ENCODE assay signal across 14 cellular contexts in the genomic region with DNA sequence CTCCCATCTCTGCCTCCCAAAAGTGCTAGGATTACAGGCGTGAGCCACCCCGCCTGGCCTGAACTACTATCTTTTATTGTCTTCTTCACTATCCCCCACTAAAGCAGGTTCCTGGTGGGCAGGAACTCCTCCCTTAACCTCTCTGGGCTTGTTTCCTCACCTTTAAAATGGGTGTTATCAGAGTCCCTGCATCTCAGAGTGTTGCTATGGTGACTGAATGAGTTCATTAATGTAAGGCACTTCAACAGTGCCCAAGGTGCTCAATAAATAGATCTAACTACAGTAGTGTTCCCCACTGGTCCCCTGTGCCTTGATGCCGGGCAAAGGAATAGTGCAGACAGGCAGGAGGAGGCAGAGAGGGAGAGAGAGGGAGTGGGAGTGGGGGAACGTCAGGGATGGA. TPM values are rescaled to one million over a fixed set of nuclear protein-coding genes. Genes with fewer than 3 reads are reported as not detected.
DNase-seq lines count a peak whose midpoint lies in the region; ATAC-seq and TF ChIP-seq lines count a peak whose summit lies in the region.
"Had no signal": no experiment of that assay in that cellular context is flagged by ENCODE, and none has a peak within 500 bp of the region (broad histone marks: within the 10 kb centered on the region; RNA-seq: fewer than 3 reads in every experiment).

No MANE protein-coding gene starts in this region.

- no peak overlapping the region for H3K4me3 Mint-ChIP-seq in activated CD4-positive, alpha-beta T cell treated with anti-CD3 and anti-CD28 coated beads, Interleukin-2, amount 10 ng/mL, durations not matched to agents 24 days and 14 days
- H3K4me3 Mint-ChIP-seq in central memory CD8-positive, alpha-beta T cell, result peak overlapping the region; percentile 58

- peak overlapping the region; percentile 77 for H3K27ac Mint-ChIP-seq in activated CD4-positive, alpha-beta T cell treated with anti-CD3 and anti-CD28 coated beads, Interleukin-2, amount 10 ng/mL, durations not matched to agents 24 days and 14 days
- peak overlapping the region; percentile 92 for H3K27ac Mint-ChIP-seq in central memory CD8-positive, alpha-beta T cell (ENCODE audit: low read depth)

- H3K4me2 ChIP-seq in osteoblast (ENCODE audit: insufficient read depth, low read length), result no peak overlapping the region

- H3K9me3 ChIP-seq in osteoblast (ENCODE audit: low read depth, low read length), result no peaks in the 10 kb centered on the region
- H3K9me3 ChIP-seq: breast epithelium had no signal

- ATAC-seq in central memory CD8-positive, alpha-beta T cell (replicated peaks; ENCODE audit: extremely low read depth, poor library complexity, severe bottlenecking), result no peak

- H3K79me2 ChIP-seq in osteoblast (ENCODE audit: insufficient read depth, low read length), result peaks cover 14% of the 10 kb centered on the region

- H3K9me3 Mint-ChIP-seq in activated CD4-positive, alpha-beta T cell treated with anti-CD3 and anti-CD28 coated beads, Interleukin-2, amount 10 ng/mL, durations not matched to agents 24 days and 14 days, result no peaks in the 10 kb centered on the region
- no peaks in the 10 kb centered on the region for H3K9me3 Mint-ChIP-seq in central memory CD8-positive, alpha-beta T cell

- intact Hi-C loops in activated CD4-positive, alpha-beta T cell treated with anti-CD3 and anti-CD28 coated beads, Interleukin-2, amount 10 ng/mL, durations not matched to agents 24 days and 14 days (cut with micrococcal nuclease), result no loop called here

- H3K4me1 Mint-ChIP-seq in activated CD4-positive, alpha-beta T cell treated with anti-CD3 and anti-CD28 coated beads, Interleukin-2, amount 10 ng/mL, durations not matched to agents 24 days and 14 days, result peaks cover 55% of the 10 kb centered on the region
- peaks cover 69% of the 10 kb centered on the region for H3K4me1 Mint-ChIP-seq in central memory CD8-positive, alpha-beta T cell

- POLR2A ChIA-PET in HEK293T (lab: Yijun Ruan, JAX), result no interaction called here

- H3K4me3 ChIP-seq in osteoblast (ENCODE audit: insufficient read depth, low read length), result no peak overlapping the region
- H3K4me3 ChIP-seq: breast epithelium, lung had no signal

- no peaks in the 10 kb centered on the region for H4K20me1 ChIP-seq in osteoblast (ENCODE audit: insufficient read depth, low read length)

- H3K36me3 ChIP-seq in osteoblast (ENCODE audit: insufficient read depth, low read length), result peaks cover 33% of the 10 kb centered on the region
- H3K36me3 ChIP-seq: breast epithelium had no signal

- H2AFZ ChIP-seq in osteoblast (ENCODE audit: low read length), result no peak overlapping the region

- DNase-seq in activated CD4-positive, alpha-beta T cell treated with anti-CD3 and anti-CD28 coated beads, Interleukin-2, amount 10 ng/mL, durations not matched to agents 24 days and 14 days, result peak; percentile 57
- DNase-seq in activated CD4-positive, alpha-beta T cell treated with anti-CD3 and anti-CD28 coated beads, Interleukin-2, amount 50 U/mL, for 1 hour, result no peak
- peak; percentile 63 for DNase-seq in NCI-H748 (lab: John Stamatoyannopoulos, UW; ENCODE audit: unreplicated experiment)
- DNase-seq in central memory CD8-positive, alpha-beta T cell (ENCODE audit: low spot score in 2 of 2), result no peak
- DNase-seq in osteoblast (ENCODE audit: insufficient read length, low spot score, missing footprints), result peak; percentile 72
- no peak for DNase-seq in HEK293T (ENCODE audit: extremely low spot score)
- no peak for DNase-seq in effector CD8-positive, alpha-beta T cell (lab: John Stamatoyannopoulos, UW)
- no peak for DNase-seq in NCI-H345 treated with DMSO at 0.1 percent for 48 hours (lab: John Stamatoyannopoulos, UW; ENCODE audit: unreplicated experiment)
- DNase-seq: dermis blood vessel endothelial cell; NCI-H2227 treated with DMSO at 0.1 percent for 48 hours; RPMI8226; stimulated activated CD4-positive, alpha-beta T cell treated with anti-CD3 and anti-CD28 coated beads, Interleukin-15, amount 100 ng/mL, for 24 hours had no signal

- CTCF ChIA-PET in HEK293T (lab: Yijun Ruan, JAX), result no interaction called here

- no peak overlapping the region for H3K27ac ChIP-seq in osteoblast (ENCODE audit: low read depth, low read length)
- H3K27ac ChIP-seq: breast epithelium had no signal

- no peak for TF ChIP-seq CTCF in osteoblast (IDR thresholded peaks at IDR 0.05; ENCODE audit: extremely low read depth, low read depth, low read length)

- no peaks in the 10 kb centered on the region for H3K27me3 ChIP-seq in osteoblast (ENCODE audit: insufficient read depth, low read length)
- H3K27me3 ChIP-seq: breast epithelium had no signal

- peaks cover 62% of the 10 kb centered on the region for H3K36me3 Mint-ChIP-seq in activated CD4-positive, alpha-beta T cell treated with anti-CD3 and anti-CD28 coated beads, Interleukin-2, amount 10 ng/mL, durations not matched to agents 24 days and 14 days (ENCODE audit: low read depth)
- H3K36me3 Mint-ChIP-seq in central memory CD8-positive, alpha-beta T cell (ENCODE audit: insufficient read depth), result peaks cover 88% of the 10 kb centered on the region

- peaks cover 36% of the 10 kb centered on the region for H3K4me1 ChIP-seq in osteoblast (ENCODE audit: insufficient read depth, low read length)

- no peaks in the 10 kb centered on the region for H3K27me3 Mint-ChIP-seq in activated CD4-positive, alpha-beta T cell treated with anti-CD3 and anti-CD28 coated beads, Interleukin-2, amount 10 ng/mL, durations not matched to agents 24 days and 14 days
- no peaks in the 10 kb centered on the region for H3K27me3 Mint-ChIP-seq in central memory CD8-positive, alpha-beta T cell

TF ChIP-seq in HEK293T, 16 proteins besides CTCF, POLR2A, EP300 and RAD21:
- TF ChIP-seq ARNT (IDR thresholded peaks at IDR 0.05) (no peak), FOXM1 (IDR thresholded peaks at IDR 0.05; ENCODE audit: borderline replicate concordance) (no peak), NFRKB (IDR thresholded peaks at IDR 0.05) (no peak), FOXA1 (IDR thresholded peaks at IDR 0.05) (no peak), ELF4 (IDR thresholded peaks at IDR 0.05) (no peak), CTBP1 (IDR thresholded peaks at IDR 0.05; ENCODE audit: borderline replicate concordance) (no peak), LEF1 (IDR thresholded peaks at IDR 0.05; ENCODE audit: borderline replicate concordance) (no peak), FOXK2 (IDR thresholded peaks at IDR 0.05) (no peak), L3MBTL2 (conservative IDR thresholded peaks at IDR 0.05) (no peak), HDGF (IDR thresholded peaks at IDR 0.05; ENCODE audit: borderline replicate concordance) (no peak), SP1 (IDR thresholded peaks at IDR 0.05) (no peak), ZNF384 (IDR thresholded peaks at IDR 0.05) (no peak)
- TF ChIP-seq, protein P1, sequence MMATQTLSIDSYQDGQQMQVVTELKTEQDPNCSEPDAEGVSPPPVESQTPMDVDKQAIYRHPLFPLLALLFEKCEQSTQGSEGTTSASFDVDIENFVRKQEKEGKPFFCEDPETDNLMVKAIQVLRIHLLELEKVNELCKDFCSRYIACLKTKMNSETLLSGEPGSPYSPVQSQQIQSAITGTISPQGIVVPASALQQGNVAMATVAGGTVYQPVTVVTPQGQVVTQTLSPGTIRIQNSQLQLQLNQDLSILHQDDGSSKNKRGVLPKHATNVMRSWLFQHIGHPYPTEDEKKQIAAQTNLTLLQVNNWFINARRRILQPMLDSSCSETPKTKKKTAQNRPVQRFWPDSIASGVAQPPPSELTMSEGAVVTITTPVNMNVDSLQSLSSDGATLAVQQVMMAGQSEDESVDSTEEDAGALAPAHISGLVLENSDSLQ (IDR thresholded peaks at IDR 0.05), result no peak
TF ChIP-seq in HEK293T: peak in this region for 0.

RNA-seq across cellular contexts. Expression of a gene that starts 20.5 kb away (rescaled TPM):
- 30.4 and 30.7 TPM in 2 replicates for total RNA-seq in activated CD4-positive, alpha-beta T cell treated with anti-CD3 and anti-CD28 coated beads, Interleukin-2, amount 10 ng/mL, durations not matched to agents 24 days and 14 days
- 9.0 and 11.2 TPM in 2 replicates for total RNA-seq in osteoblast

RNA-seq across cellular contexts. Expression of a gene that starts 23.2 kb away (rescaled TPM):
- total RNA-seq in activated CD4-positive, alpha-beta T cell treated with anti-CD3 and anti-CD28 coated beads, Interleukin-2, amount 10 ng/mL, durations not matched to agents 24 days and 14 days, result 125 and 127 TPM in 2 replicates
- total RNA-seq in osteoblast, result 17.4 and 21.2 TPM in 2 replicates

RNA-seq across cellular contexts. Expression of a gene that starts 33.5 kb away (rescaled TPM):
- 6.3 and 8.6 TPM in 2 replicates for total RNA-seq in activated CD4-positive, alpha-beta T cell treated with anti-CD3 and anti-CD28 coated beads, Interleukin-2, amount 10 ng/mL, durations not matched to agents 24 days and 14 days
- total RNA-seq in osteoblast, result 5.6 and 6.5 TPM in 2 replicates

RNA-seq across cellular contexts. Expression of a gene that starts 45.9 kb away (rescaled TPM):
- 4.2 and 5.8 TPM in 2 replicates for total RNA-seq in activated CD4-positive, alpha-beta T cell treated with anti-CD3 and anti-CD28 coated beads, Interleukin-2, amount 10 ng/mL, durations not matched to agents 24 days and 14 days
- 5.9 and 6.2 TPM in 2 replicates for total RNA-seq in osteoblast

Comparison
In these comparisons a context has a peak if more than half of its experiments do, and no peak if none do; other contexts are left out.
1. DNase-seq: peak in activated CD4-positive, alpha-beta T cell treated with anti-CD3 and anti-CD28 coated beads, Interleukin-2, amount 10 ng/mL, durations not matched to agents 24 days and 14 days (single experiment), NCI-H748 (single experiment) and osteoblast (single experiment); none in activated CD4-positive, alpha-beta T cell treated with anti-CD3 and anti-CD28 coated beads, Interleukin-2, amount 50 U/mL, for 1 hour (single experiment), central memory CD8-positive, alpha-beta T cell (0 of 2), HEK293T (single experiment), effector CD8-positive, alpha-beta T cell (single experiment) and NCI-H345 treated with DMSO at 0.1 percent for 48 hours (single experiment).